1 cellular context compared by ENCODE assay signal in the genomic region with DNA sequence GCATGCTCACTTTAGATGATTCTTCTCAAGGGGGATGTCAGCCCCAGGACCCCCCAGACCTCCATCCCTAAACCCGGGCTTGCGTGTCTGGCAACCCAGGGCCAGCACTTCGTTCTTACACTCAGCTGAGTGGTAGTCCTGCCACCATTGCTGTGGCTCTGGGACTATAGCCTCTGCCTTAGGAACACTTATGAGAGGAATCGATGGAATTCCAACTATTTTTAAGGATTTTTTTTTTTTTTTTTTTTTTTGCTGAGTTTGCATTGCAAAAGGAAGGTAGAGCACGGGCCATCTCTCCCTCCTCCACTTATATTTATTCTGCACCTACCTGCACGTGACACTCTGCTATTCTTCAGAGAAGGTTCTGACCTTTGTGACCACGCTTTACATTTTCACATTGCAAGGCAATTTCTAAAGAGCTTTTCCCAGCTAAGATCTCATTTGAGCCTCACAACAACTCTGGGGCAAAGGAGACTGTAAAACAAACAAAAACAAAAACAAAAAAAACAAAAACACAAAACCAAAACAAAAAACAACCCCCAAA.
TF ChIP-seq lines count a peak whose summit lies in the region.

No MANE protein-coding gene starts in this region.

TF ChIP-seq in GM23338, 12 proteins besides CTCF, POLR2A, EP300 and RAD21 (continued from another document):
- TF ChIP-seq POLR2AphosphoS5 (IDR thresholded peaks at IDR 0.05; ENCODE audit: low read depth), result no peak
- no peak for TF ChIP-seq EZH2 (IDR thresholded peaks at IDR 0.05; ENCODE audit: low read depth, unreplicated experiment)
- no peak for TF ChIP-seq CREB1 (CRISPR knock-in tag; IDR thresholded peaks at IDR 0.05; ENCODE audit: low read depth)
